16 cellular contexts compared by ENCODE assay signal in genomic region chr21:42437786-42438185, GRCh38. TPM values are rescaled to one million over a fixed set of nuclear protein-coding genes. Genes with fewer than 3 reads are reported as not detected.
DNase-seq lines count a peak whose midpoint lies in the region; ATAC-seq, FAIRE-seq and TF ChIP-seq lines count a peak whose summit lies in the region.
"Had no signal": no experiment of that assay in that cellular context is flagged by ENCODE, and none has a peak within 500 bp of the region (broad histone marks: within the 10 kb centered on the region; RNA-seq: fewer than 3 reads in every experiment).

No MANE protein-coding gene starts in this region.

- H3K36me3 Mint-ChIP-seq in CD4-positive, alpha-beta T cell (ENCODE audit: low read depth): peaks cover 100% of the 10 kb centered on the region

- no peak overlapping the region for H4K91ac ChIP-seq in IMR-90 (ENCODE audit: insufficient read depth, low read depth, low read length)

- H3K79me1 ChIP-seq in IMR-90 (ENCODE audit: low read depth in 1 of 2, low read length in 2 of 2) (no peaks in the 10 kb centered on the region), mesendoderm (ENCODE audit: low read length) (no peaks in the 10 kb centered on the region)

- WGBS in IMR-90 (ENCODE audit: extremely low coverage in 2 of 2, insufficient read length in 1 of 2), 2 experiments: 20% methylated on average over 2 of the region's 8 CpGs; no CpG with 5 or more reads in 1 of the 2 experiments
- no CpG with 5 or more reads among the region's 8 CpGs for WGBS in mesendoderm (ENCODE audit: extremely low coverage, insufficient coverage, low lambda C conversion rate)

- no peaks in the 10 kb centered on the region for H4K20me1 ChIP-seq in IMR-90 (ENCODE audit: insufficient read depth, low read length)

- FAIRE-seq in bronchial epithelial cell (lab: Jason Lieb, UNC): no peak
- FAIRE-seq: TTC549 had no signal

- H3K4me3 Mint-ChIP-seq in CD4-positive, alpha-beta T cell: no peak overlapping the region
- H3K4me3 Mint-ChIP-seq: activated CD8-positive, alpha-beta T cell treated with anti-CD3 and anti-CD28 coated beads, Interleukin-2, amount 10 ng/mL, durations not matched to agents 7 days and 5 days had no signal

- H2BK15ac ChIP-seq in IMR-90 (ENCODE audit: low read depth, low read length) (no peak overlapping the region), mesendoderm (replicated peaks; ENCODE audit: low read depth) (no peak overlapping the region)

- TF ChIP-seq CTCF in CD4-positive, alpha-beta T cell (IDR thresholded peaks at IDR 0.05): no peak
- TF ChIP-seq CTCF in IMR-90 (conservative IDR thresholded peaks at IDR 0.05; ENCODE audit: low read depth, low read length): no peak
- TF ChIP-seq CTCF in bronchial epithelial cell (IDR thresholded peaks at IDR 0.05; ENCODE audit: insufficient read depth, low read length, severe bottlenecking): no peak

- no peak for ATAC-seq in CD4-positive, alpha-beta T cell (ENCODE audit: poor library complexity)
- ATAC-seq in IMR-90 (ENCODE audit: low read depth): peak; percentile 37; the same call in 1 of the 2 replicates
- no peak for ATAC-seq in HG03460 (IDR thresholded peaks at IDR 0.05; ENCODE audit: unreplicated experiment)
- ATAC-seq in HG03565 (IDR thresholded peaks at IDR 0.05; ENCODE audit: unreplicated experiment): no peak
- ATAC-seq: activated CD8-positive, alpha-beta T cell treated with anti-CD3 and anti-CD28 coated beads, Interleukin-2, amount 10 ng/mL, durations not matched to agents 7 days and 5 days had no signal

- no peak overlapping the region for H3K56ac ChIP-seq in IMR-90 (ENCODE audit: extremely low read depth, insufficient read depth, low read length)
- no peak overlapping the region for H3K56ac ChIP-seq in mesendoderm (ENCODE audit: low read length)

- peaks cover 63% of the 10 kb centered on the region for H3K4me1 Mint-ChIP-seq in CD4-positive, alpha-beta T cell (ENCODE audit: low read depth)

- in situ Hi-C loops in IMR-90 (cut with MboI; ENCODE audit: low sequenced_read_pairs): no loop called here

- H4K5ac ChIP-seq in IMR-90 (ENCODE audit: low read depth, low read length) (no peak overlapping the region), mesendoderm (ENCODE audit: low read length) (no peak overlapping the region)

- H2BK120ac ChIP-seq in IMR-90 (ENCODE audit: low read depth, low read length): no peak overlapping the region
- H2BK120ac ChIP-seq in mesendoderm (ENCODE audit: low read depth, low read length): no peak overlapping the region

- no peaks in the 10 kb centered on the region for H3K36me3 ChIP-seq in IMR-90 (ENCODE audit: control insufficient read depth, insufficient read depth, low read length)
- H3K36me3 ChIP-seq in bronchial epithelial cell (ENCODE audit: control insufficient read depth, insufficient read depth, low read length): no peaks in the 10 kb centered on the region
- H3K36me3 ChIP-seq in mesendoderm (ENCODE audit: control insufficient read depth, insufficient read depth, low read length): no peaks in the 10 kb centered on the region
- H3K36me3 ChIP-seq: SJSA1 had no signal

- H3K18ac ChIP-seq in IMR-90 (ENCODE audit: low read depth, low read length) (no peak overlapping the region), mesendoderm (ENCODE audit: low read length) (no peak overlapping the region)

- no peak overlapping the region for H2AK5ac ChIP-seq in IMR-90 (ENCODE audit: low read depth, low read length)
- no peak overlapping the region for H2AK5ac ChIP-seq in mesendoderm (ENCODE audit: low read length)

- peak overlapping the region; percentile 84 for H3K27ac Mint-ChIP-seq in CD4-positive, alpha-beta T cell
- H3K27ac Mint-ChIP-seq: activated CD8-positive, alpha-beta T cell treated with anti-CD3 and anti-CD28 coated beads, Interleukin-2, amount 10 ng/mL, durations not matched to agents 7 days and 5 days had no signal

- H3K4me3 ChIP-seq in IMR-90 (ENCODE audit: insufficient read depth, low read depth, low read length): no peak overlapping the region
- no peak overlapping the region for H3K4me3 ChIP-seq in bronchial epithelial cell (ENCODE audit: low read depth, low read length)
- H3K4me3 ChIP-seq in mesendoderm (ENCODE audit: low read length): no peak overlapping the region
- H3K4me3 ChIP-seq: SJSA1 had no signal

- no peak overlapping the region for H2BK20ac ChIP-seq in IMR-90 (ENCODE audit: low read depth, low read length)

- H3K9ac ChIP-seq in IMR-90 (ENCODE audit: low read depth, low read length) (no peak overlapping the region), mesendoderm (ENCODE audit: low read length) (no peak overlapping the region)

- no peak for TF ChIP-seq POLR2A in IMR-90 (IDR thresholded peaks at IDR 0.05; ENCODE audit: low read depth, low read length)

- no peaks in the 10 kb centered on the region for H3K9me1 ChIP-seq in IMR-90 (ENCODE audit: insufficient read depth, low read length)

- CTCF ChIA-PET in CD4-positive, alpha-beta T cell (lab: Charles Lee): interaction anchor here (1.0 kb wide), 1 partner anchor 13 kb away, joined by 3 read pairs; no protein-coding TSS in a partner anchor
- CTCF ChIA-PET in IMR-90 (lab: Yijun Ruan, JAX): no interaction called here

- H3K23ac ChIP-seq in IMR-90 (ENCODE audit: low read depth, low read length) (no peak overlapping the region), mesendoderm (ENCODE audit: low read length) (no peak overlapping the region)

- no peaks in the 10 kb centered on the region for H3K27me3 ChIP-seq in CD4-positive, alpha-beta T cell (ENCODE audit: control insufficient read depth, insufficient read depth, low read length)
- H3K27me3 ChIP-seq in IMR-90 (ENCODE audit: control insufficient read depth, insufficient read depth, low read length) (no peaks in the 10 kb centered on the region; the same call in 1 of the 2 replicates), bronchial epithelial cell (ENCODE audit: control insufficient read depth, insufficient read depth, low read length) (no peaks in the 10 kb centered on the region), mesendoderm (ENCODE audit: insufficient read depth, low read length, poor library complexity) (no peaks in the 10 kb centered on the region)
- H3K27me3 ChIP-seq: SJSA1 had no signal

- no peak for DNase-seq in CD4-positive, alpha-beta T cell
- peak; percentile 2 for DNase-seq in IMR-90
- peak; percentile 8 for DNase-seq in bronchial epithelial cell (ENCODE audit: low read depth)
- peak; percentile 59 for DNase-seq in mesendoderm
- DNase-seq in OCI-M1 (lab: John Stamatoyannopoulos, UW): no peak
- no peak for DNase-seq in NCI-H1694 treated with DMSO at 0.1 percent for 48 hours (lab: John Stamatoyannopoulos, UW)
- DNase-seq: activated CD8-positive, alpha-beta T cell treated with anti-CD3 and anti-CD28 coated beads, Interleukin-2, amount 10 ng/mL, durations not matched to agents 7 days and 5 days; effector CD4-positive, alpha-beta T cell; GOT3; nucleus accumbens; stimulated activated CD4-positive, alpha-beta T cell treated with anti-CD3 and anti-CD28 coated beads, Interleukin-4, amount 100 ng/mL, for 4 hours had no signal

- H3K4ac ChIP-seq in IMR-90 (ENCODE audit: low read depth, low read length) (no peak overlapping the region), mesendoderm (ENCODE audit: low read depth, low read length) (no peak overlapping the region)

- H3K79me2 ChIP-seq in mesendoderm (ENCODE audit: control insufficient read depth, insufficient read depth, low read length): no peaks in the 10 kb centered on the region

- dilution Hi-C loops in IMR-90 (cut with HindIII; ENCODE audit: low sequenced_read_pairs, unreplicated experiment): no loop called here

- H3K9me3 Mint-ChIP-seq in CD4-positive, alpha-beta T cell: no peaks in the 10 kb centered on the region

- no peaks in the 10 kb centered on the region for H3K9me3 ChIP-seq in CD4-positive, alpha-beta T cell (ENCODE audit: control insufficient read depth, low read length)
- no peaks in the 10 kb centered on the region; the same call in 1 of the 2 replicates for H3K9me3 ChIP-seq in IMR-90 (ENCODE audit: control insufficient read depth, insufficient read depth, low read length)
- H3K9me3 ChIP-seq: SJSA1 had no signal

- no peak overlapping the region for H2BK5ac ChIP-seq in IMR-90 (ENCODE audit: low read depth, low read length, poor library complexity, severe bottlenecking)
- no peak overlapping the region for H2BK5ac ChIP-seq in mesendoderm (ENCODE audit: low read length)

- POLR2A ChIA-PET in CD4-positive, alpha-beta T cell (lab: Charles Lee): interaction anchor here (1.1 to 2.2 kb wide), 4 partner anchors 13 to 34 kb away, joined by 3 to 6 read pairs (median 4); partner anchors contain the start of gene UBASH3A
- POLR2A ChIA-PET in IMR-90 (lab: Charles Lee; ENCODE audit: unreplicated experiment): no interaction called here

- H3K4me1 ChIP-seq in IMR-90 (ENCODE audit: control insufficient read depth, insufficient read depth, low read length) (no peaks in the 10 kb centered on the region), mesendoderm (ENCODE audit: control insufficient read depth, low read depth, low read length) (no peaks in the 10 kb centered on the region)
- H3K4me1 ChIP-seq: SJSA1 had no signal

- no peak for TF ChIP-seq RAD21 in IMR-90 (IDR thresholded peaks at IDR 0.05; ENCODE audit: low read length)

- intact Hi-C loops in CD4-positive, alpha-beta T cell (cut with DNase I, micrococcal nuclease): loop anchor here in 1 of 2 experiments (5.0 kb wide), 1 partner anchor 40 kb away; the partner anchor contains the start of gene TMPRSS3
- intact Hi-C loops in IMR-90 (cut with micrococcal nuclease): no loop called here

- no peaks in the 10 kb centered on the region for H3K27me3 Mint-ChIP-seq in CD4-positive, alpha-beta T cell

- no TSS peak for BruUV-seq in IMR-90 (replicated peaks; lab: Mats Ljungman, UMichigan)

- H3K14ac ChIP-seq in IMR-90 (replicated peaks; ENCODE audit: low read depth, low read length): no peak overlapping the region

- H2AFZ ChIP-seq in IMR-90 (replicated peaks; ENCODE audit: low read length, poor library complexity): no peak overlapping the region

- H4K8ac ChIP-seq in IMR-90 (ENCODE audit: low read depth in 2 of 2, low read length in 2 of 2): no peak overlapping the region
- H4K8ac ChIP-seq in mesendoderm (ENCODE audit: low read depth, low read length): no peak overlapping the region

- H3K27ac ChIP-seq in CD4-positive, alpha-beta T cell (ENCODE audit: low read depth, low read length): peak overlapping the region; percentile 5
- H3K27ac ChIP-seq in IMR-90 (ENCODE audit: insufficient read depth, low read length) (no peak overlapping the region), mesendoderm (ENCODE audit: low read depth, low read length) (no peak overlapping the region)
- H3K27ac ChIP-seq: SJSA1 had no signal

- no peak overlapping the region for H3K4me2 ChIP-seq in IMR-90 (ENCODE audit: low read depth, low read length)
- no peak overlapping the region for H3K4me2 ChIP-seq in mesendoderm (ENCODE audit: low read length)

- no peak overlapping the region for H2AK9ac ChIP-seq in IMR-90 (replicated peaks; ENCODE audit: low read depth, low read length, poor library complexity)

RNA-seq across cellular contexts. Expression of gene UBASH3A, which starts 34.1 kb away (rescaled TPM):
- total RNA-seq in CD4-positive, alpha-beta T cell: 10 to 100 TPM; 59.7 to 60.8 TPM
- total RNA-seq in IMR-90 (2012; rRNA removed) (not detected in 2 replicates), bronchial epithelial cell (not detected in 2 replicates)
- polyA plus RNA-seq in IMR-90 (2012; rRNA removed): not detected in 2 replicates
- not detected in 2 replicates for polyA plus RNA-seq in IMR-90 (2012; cell fraction: cytosol; rRNA removed)
- not detected in 2 replicates for polyA plus RNA-seq in IMR-90 (2012; cell fraction: nucleus; rRNA removed; ENCODE audit: low replicate concordance)
- polyA plus RNA-seq in mesendoderm (2013, experiment 1 of 2): not detected
- polyA plus RNA-seq in mesendoderm (2013, experiment 2 of 2): not detected
- total RNA-seq: SJSA1 had no signal

RNA-seq across cellular contexts. Expression of gene TMPRSS3, which starts 41.9 kb away (rescaled TPM):
- total RNA-seq in CD4-positive, alpha-beta T cell: 1 to 10 TPM; 1.5 TPM
- total RNA-seq in IMR-90 (2012; rRNA removed) (not detected in 2 replicates), bronchial epithelial cell (under 0.01 TPM in 1 of 2 replicates, not detected in the other)
- polyA plus RNA-seq in IMR-90 (2012; rRNA removed): not detected in 2 replicates
- not detected in 2 replicates for polyA plus RNA-seq in IMR-90 (2012; cell fraction: cytosol; rRNA removed)
- not detected in 2 replicates for polyA plus RNA-seq in IMR-90 (2012; cell fraction: nucleus; rRNA removed; ENCODE audit: low replicate concordance)
- polyA plus RNA-seq in mesendoderm (2013, experiment 1 of 2): 0.01 TPM
- 0.03 TPM for polyA plus RNA-seq in mesendoderm (2013, experiment 2 of 2)
- total RNA-seq: mesenteric fat pad had no signal

RNA-seq across cellular contexts. Expression of gene RSPH1, which starts 58.2 kb away (rescaled TPM):
- total RNA-seq in CD4-positive, alpha-beta T cell: under 1 TPM; 0.34 to 0.38 TPM
- total RNA-seq in IMR-90 (2012; rRNA removed): not detected in 2 replicates
- polyA plus RNA-seq in IMR-90 (2012; rRNA removed): not detected in 2 replicates
- not detected in 2 replicates for polyA plus RNA-seq in IMR-90 (2012; cell fraction: cytosol; rRNA removed)
- polyA plus RNA-seq in IMR-90 (2012; cell fraction: nucleus; rRNA removed; ENCODE audit: low replicate concordance): 0.03 TPM in 1 of 2 replicates, not detected in the other
- under 0.01 and 0.38 TPM in 2 replicates for total RNA-seq in bronchial epithelial cell
- polyA plus RNA-seq in mesendoderm (2013, experiment 1 of 2): 0.27 TPM
- polyA plus RNA-seq in mesendoderm (2013, experiment 2 of 2): 0.25 TPM
- total RNA-seq: activated CD8-positive, alpha-beta T cell treated with anti-CD3 and anti-CD28 coated beads, Interleukin-2, amount 10 ng/mL, durations not matched to agents 7 days and 5 days; SJSA1 had no signal

Comparison
In these comparisons a context has a peak if more than half of its experiments do, and no peak if none do; other contexts are left out.
1. DNase-seq: peak in IMR-90 (single experiment), bronchial epithelial cell (single experiment) and mesendoderm (single experiment); none in CD4-positive, alpha-beta T cell (0 of 10), OCI-M1 (single experiment) and NCI-H1694 treated with DMSO at 0.1 percent for 48 hours (single experiment).
2. RNA of gene UBASH3A, which starts 34.1 kb away (total RNA-seq): 59.7 to 60.8 TPM in CD4-positive, alpha-beta T cell; not detected in IMR-90 and not detected in bronchial epithelial cell; every median in the first group is over 10 times any median in the second.